ENCODE assay signal across 8 cellular contexts in the genomic region with DNA sequence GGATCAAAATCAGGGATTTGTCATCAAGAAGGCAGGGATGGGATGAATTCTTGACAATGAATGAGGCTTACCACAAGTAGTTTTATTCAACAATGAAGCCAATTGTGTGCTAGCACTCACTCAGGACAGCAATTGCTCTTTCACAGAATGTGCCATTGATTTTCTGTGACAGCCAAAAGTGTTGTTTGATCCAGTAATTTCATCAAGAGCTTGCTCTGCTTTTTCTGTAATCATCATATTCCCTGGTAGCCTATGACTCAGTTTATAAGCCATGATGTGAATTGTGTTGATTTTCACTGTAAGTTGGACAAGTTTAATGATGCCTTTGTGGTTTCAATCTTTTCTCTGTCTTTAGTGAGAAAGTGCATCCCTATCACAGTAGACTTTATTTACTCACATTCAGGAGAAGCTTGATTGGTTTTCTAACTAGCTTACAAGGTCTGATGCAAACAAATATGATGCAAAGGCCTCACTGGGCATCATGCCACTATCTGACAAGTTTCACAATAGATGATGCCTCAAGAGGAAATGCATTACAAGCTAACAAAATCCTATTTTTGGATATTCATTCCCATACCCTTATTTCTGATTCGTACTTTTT. TPM values are rescaled to one million over a fixed set of nuclear protein-coding genes. Genes with fewer than 3 reads are reported as not detected.
DNase-seq lines count a peak whose midpoint lies in the region; ATAC-seq and TF ChIP-seq lines count a peak whose summit lies in the region.
"Had no signal": no experiment of that assay in that cellular context is flagged by ENCODE, and none has a peak within 500 bp of the region (broad histone marks: within the 10 kb centered on the region; RNA-seq: fewer than 3 reads in every experiment).

No MANE protein-coding gene starts in this region.

- H3K4me1 ChIP-seq in lung (ENCODE audit: control insufficient read depth in 2 of 2, insufficient read depth in 2 of 2, low read length in 2 of 2) = peaks cover 6 to 9% of the 10 kb centered on the region in 2 donors

- no peaks in the 10 kb centered on the region for H3K9me3 ChIP-seq in lung (ENCODE audit: control insufficient read depth in 2 of 2, insufficient read depth in 1 of 2, low read length in 1 of 2)

- peak overlapping the region; percentile 38 to 71 for H3K27ac ChIP-seq in lung (ENCODE audit: low read depth in 1 of 2, low read length in 1 of 2)
- H3K27ac ChIP-seq: VCaP had no signal

- H3K27ac Mint-ChIP-seq in Calu3 (ENCODE audit: unreplicated experiment) = peak overlapping the region; percentile 13

- H3K27me3 ChIP-seq in lung (ENCODE audit: control insufficient read depth, insufficient read depth) = no peaks in the 10 kb centered on the region

- intact Hi-C loops in Calu3 (cut with micrococcal nuclease; ENCODE audit: unreplicated experiment) = no loop called here

- DNase-seq in Calu3 (no peak), SW 1271 (lab: John Stamatoyannopoulos, UW) (peak; percentile 15 to 60), lung (ENCODE audit: low spot score) (no peak), T-helper 9 cell (no peak)
- no peak for DNase-seq in stimulated activated naive CD4-positive, alpha-beta T cell treated with Interleukin-2 at 50 U/mL for 16 hours (lab: John Stamatoyannopoulos, UW)

- H3K4me3 Mint-ChIP-seq in Calu3 (ENCODE audit: low read depth, unreplicated experiment) = no peak overlapping the region

- ATAC-seq in lung (ENCODE audit: insufficient read depth, low FRiP score) = no peak
- no peak for ATAC-seq in HG02970 (IDR thresholded peaks at IDR 0.05; ENCODE audit: low FRiP score, unreplicated experiment)

- H3K4me1 Mint-ChIP-seq in Calu3 (ENCODE audit: low read depth, unreplicated experiment) = peaks cover 8% of the 10 kb centered on the region

- H3K9me3 Mint-ChIP-seq in Calu3 (ENCODE audit: low read depth, unreplicated experiment) = no peaks in the 10 kb centered on the region

- no peak overlapping the region for H3K4me3 ChIP-seq in lung

- H3K36me3 ChIP-seq in lung (ENCODE audit: control insufficient read depth in 2 of 2, insufficient read depth in 2 of 2, low read length in 2 of 2) = no peaks in the 10 kb centered on the region

- BruUV-seq in Calu3 (replicated peaks; lab: Mats Ljungman, UMichigan) = no TSS peak

- 26 to 41% methylated on average over 1 of the region's 1 CpG for WGBS in lung, 2 donors

- H3K27me3 Mint-ChIP-seq in Calu3 (ENCODE audit: unreplicated experiment) = no peaks in the 10 kb centered on the region

- CTCF ChIA-PET in Calu3 (lab: Charles Lee) = interaction anchor here (0.7 to 1.5 kb wide), 3 partner anchors 11 to 121 kb away, joined by 3 to 7 read pairs (median 4); no protein-coding TSS in a partner anchor

- H3K36me3 Mint-ChIP-seq in Calu3 (ENCODE audit: insufficient read depth, unreplicated experiment) = no peaks in the 10 kb centered on the region

- TF ChIP-seq CTCF in Calu3 (IDR thresholded peaks at IDR 0.05; ENCODE audit: unreplicated experiment) (no peak), lung (IDR thresholded peaks at IDR 0.05; ENCODE audit: control extremely low read depth, extremely low read depth) (no peak)

RNA-seq across cellular contexts. Expression of a gene that starts 13.6 kb away (rescaled TPM):
- 12.6 and 13.4 TPM in 2 replicates for total RNA-seq in Calu3 (2022)
- total RNA-seq in lung = 10 to 100 TPM; 32.8 to 37.9 TPM
- 10 to 100 TPM; 25.2 to 97.8 TPM for polyA plus RNA-seq in lung

RNA-seq across cellular contexts. Expression of a gene that starts 25.4 kb away (rescaled TPM):
- total RNA-seq in Calu3 (2022) = not detected in 2 replicates
- total RNA-seq in lung = under 1 TPM; 0.37 to 0.67 TPM
- under 1 TPM; 0.08 to 0.81 TPM for polyA plus RNA-seq in lung
- total RNA-seq: frontal cortex had no signal

RNA-seq across cellular contexts. Expression of a gene that starts 59.6 kb away (rescaled TPM):
- total RNA-seq in Calu3 (2022) (8.1 and 9.1 TPM in 2 replicates), lung (10 to 100 TPM; 14.2 to 30.4 TPM)
- 1 to 10 TPM; 6.1 to 9.2 TPM for polyA plus RNA-seq in lung

RNA-seq across cellular contexts. Expression of a gene that starts 59.6 kb away (rescaled TPM):
- 54.8 and 58.6 TPM in 2 replicates for total RNA-seq in Calu3 (2022)
- total RNA-seq in lung = 10 to 100 TPM; 54.8 to 71.1 TPM
- polyA plus RNA-seq in lung = 10 to 100 TPM; 28.7 to 42.3 TPM

Comparison
In these comparisons a context has a peak if more than half of its experiments do, and no peak if none do; other contexts are left out.
1. DNase-seq: peak in SW 1271 (2 of 2); none in Calu3 (single experiment), lung (single experiment), T-helper 9 cell (single experiment) and stimulated activated naive CD4-positive, alpha-beta T cell treated with Interleukin-2 at 50 U/mL for 16 hours (single experiment).